Comparison of ENCODE assay signal across 8 cellular contexts in genomic region chr7:149261829-149262617, GRCh38. TPM values are rescaled to one million over a fixed set of nuclear protein-coding genes. Genes with fewer than 3 reads are reported as not detected.
DNase-seq lines count a peak whose midpoint lies in the region; ATAC-seq, FAIRE-seq and TF ChIP-seq lines count a peak whose summit lies in the region.

Gene ZNF783, plus strand, starts transcription at chr7:149262196. Its CDS starts 138 bp downstream, at chr7:149262334.

- peaks cover 5% of the 10 kb centered on the region for H3K4me1 ChIP-seq in psoas muscle

- intact Hi-C loops in left ventricle myocardium superior (cut with micrococcal nuclease) (no loop called here), psoas muscle (cut with DNase I) (loop anchor here in 1 of 2 donors (10.0 kb wide), 1 partner anchor 233 kb away; the partner anchor contains the start of gene ZNF746)

- TF ChIP-seq CTCF in GM12874 (IDR thresholded peaks at IDR 0.05; ENCODE audit: insufficient read depth, low read depth, low read length) (peak; percentile 85), psoas muscle (IDR thresholded peaks at IDR 0.05) (peak; percentile 87)

- DNase-seq in NCI-H1092 treated with DMSO at 0.1 percent for 48 hours (lab: John Stamatoyannopoulos, UW) (peak; percentile 84), T-helper 1 cell (peak; percentile 71 to 89 (median 79)), amniotic epithelial cell (ENCODE audit: low read depth) (peak; percentile 85), left ventricle myocardium superior (peak; percentile 95), psoas muscle (peak; percentile 91 to 94), urothelium cell line (ENCODE audit: low spot score) (peak; percentile 69)

- no peaks in the 10 kb centered on the region for H3K9me3 ChIP-seq in psoas muscle

- ATAC-seq in HG02623 (IDR thresholded peaks at IDR 0.05; ENCODE audit: unreplicated experiment) (peak; percentile 85), left ventricle myocardium superior (peak; percentile 99), psoas muscle (peak; percentile 90 to 96 (median 94))

- H3K4me3 ChIP-seq in psoas muscle = peak within 1 kb of the TSS; percentile 82

- H3K27ac ChIP-seq in psoas muscle = peak within 1 kb of the TSS; percentile 93

- 0 to 1% (median 1%) methylated on average over 65 to 115 of the region's 115 CpGs for WGBS in psoas muscle, 3 donors

- H3K27me3 ChIP-seq in psoas muscle (ENCODE audit: insufficient read depth in 3 of 3, low read length in 2 of 3) = no peaks in the 10 kb centered on the region

- no peak for FAIRE-seq in urothelium cell line (lab: Jason Lieb, UNC)

- H3K36me3 ChIP-seq in psoas muscle (ENCODE audit: insufficient read depth in 1 of 2, low read depth in 1 of 2) = peaks cover 5 to 20% of the 10 kb centered on the region in 2 donors

RNA-seq across cellular contexts. Expression of gene ZNF783, which starts in this region (rescaled TPM):
- total RNA-seq in left ventricle myocardium superior (4.8 TPM), psoas muscle (1 to 10 TPM; 6.0 to 9.0 (median 7.2) TPM)
- 10 to 100 TPM in 1 of 3 donors, 1 to 10 TPM in 2; 4.2 to 11.1 (median 4.9) TPM for polyA plus RNA-seq in psoas muscle

Comparison
In these comparisons a context has a peak if more than half of its experiments do, and no peak if none do; other contexts are left out.
1. Peak in every context shown above with its lines: DNase-seq, ATAC-seq, H3K4me3 ChIP-seq and H3K27ac ChIP-seq.